ENCODE assay signal across 14 cellular contexts in genomic region chrX:13082286-13083065, GRCh38. TPM values are rescaled to one million over a fixed set of nuclear protein-coding genes. Genes with fewer than 3 reads are reported as not detected.
A peak's percentile ranks its signal among the peaks of the same experiment; 100 is the strongest.
DNase-seq lines count a peak whose midpoint lies in the region; ATAC-seq and TF ChIP-seq lines count a peak whose summit lies in the region.
"Had no signal": no experiment of that assay in that cellular context is flagged by ENCODE, and none has a peak within 500 bp of the region (broad histone marks: within the 10 kb centered on the region; RNA-seq: fewer than 3 reads in every experiment).

No MANE protein-coding gene starts in this region.

- H3K27ac Mint-ChIP-seq in T-cell, result peak overlapping the region; percentile 97 to 99

- CTCF ChIA-PET in T-cell (lab: Charles Lee), result interaction anchor here (0.6 to 2.0 kb wide), 13 partner anchors 8 to 136 kb away, joined by 3 to 12 read pairs (median 5); no protein-coding TSS in a partner anchor

- POLR2A ChIA-PET in T-cell (lab: Charles Lee), result interaction anchor here (0.5 to 1.6 kb wide), 15 partner anchors 8 to 145 kb away, joined by 3 to 9 read pairs (median 4); no protein-coding TSS in a partner anchor

- no peaks in the 10 kb centered on the region for H3K36me3 ChIP-seq in left ventricle myocardium inferior
- no peaks in the 10 kb centered on the region for H3K36me3 ChIP-seq in tibial artery
- H3K36me3 ChIP-seq: WERI-Rb-1 had no signal

- no peak for TF ChIP-seq CTCF in left ventricle myocardium inferior (IDR thresholded peaks at IDR 0.05; ENCODE audit: borderline replicate concordance)
- no peak for TF ChIP-seq CTCF in tibial artery (IDR thresholded peaks at IDR 0.05)

- H3K27me3 ChIP-seq in left ventricle myocardium inferior (ENCODE audit: low read depth) (no peaks in the 10 kb centered on the region), tibial artery (no peaks in the 10 kb centered on the region)

- H3K4me3 ChIP-seq in left ventricle myocardium inferior (no peak overlapping the region), tibial artery (no peak overlapping the region)

- H3K27ac ChIP-seq in left ventricle myocardium inferior (replicated peaks) (peak overlapping the region; percentile 40), tibial artery (peak overlapping the region; percentile 28 to 54)
- H3K27ac ChIP-seq: epithelial cell of prostate, parathyroid adenoma, WERI-Rb-1 had no signal

- intact Hi-C loops in left ventricle myocardium inferior (cut with micrococcal nuclease), result no loop called here
- intact Hi-C loops in cardiac septum (cut with DNase I), result no loop called here
- intact Hi-C loops in tibial artery (cut with DNase I; ENCODE audit: low total_unique reads), result no loop called here

- H3K4me3 Mint-ChIP-seq in T-cell, result peak overlapping the region in 2 of 3 donors; percentile 48 to 51

- H3K4me1 Mint-ChIP-seq in T-cell, result peaks cover 93 to 95% (median 94%) of the 10 kb centered on the region in 3 donors

- H3K9me3 ChIP-seq in left ventricle myocardium inferior (replicated peaks) (no peaks in the 10 kb centered on the region), tibial artery (no peaks in the 10 kb centered on the region)

- H3K27me3 Mint-ChIP-seq in T-cell, result peaks cover 0 to 17% of the 10 kb centered on the region in 2 donors

- H3K4me1 ChIP-seq in left ventricle myocardium inferior (no peaks in the 10 kb centered on the region), tibial artery (peaks cover 0 to 28% (median 7%) of the 10 kb centered on the region in 4 donors)
- H3K4me1 ChIP-seq: parathyroid adenoma had no signal

- ATAC-seq in T-cell (replicated peaks in 1 of 4), result peak in 1 of 4 experiments; percentile 24

- no peak for DNase-seq in left ventricle myocardium inferior
- DNase-seq in cardiac septum (ENCODE audit: low spot score), result no peak
- DNase-seq in T-cell, result peak in 6 of 34 experiments; percentile 18 to 31 (median 24)
- DNase-seq in islet precursor cell, result peak; percentile 62
- DNase-seq in tibial artery, result no peak
- no peak for DNase-seq in NCI-H526 treated with DMSO at 0.1 percent for 48 hours (lab: John Stamatoyannopoulos, UW)
- no peak for DNase-seq in COLO668 (lab: John Stamatoyannopoulos, UW; ENCODE audit: unreplicated experiment)
- no peak for DNase-seq in NCI-H226
- DNase-seq: aorta, NCI-H1694 treated with DMSO at 0.1 percent for 48 hours, WERI-Rb-1 had no signal

- H3K36me3 Mint-ChIP-seq in T-cell, result no peaks in the 10 kb centered on the region

- no peaks in the 10 kb centered on the region for H3K9me3 Mint-ChIP-seq in T-cell

RNA-seq across cellular contexts. Expression of gene FAM9C, which starts 38.1 kb away (rescaled TPM):
- not detected for total RNA-seq in left ventricle myocardium inferior
- not detected for total RNA-seq in cardiac septum
- not detected for total RNA-seq in T-cell
- total RNA-seq: aorta, HT-29 had no signal
